ENCODE assay signal across 25 cellular contexts in the genomic region with DNA sequence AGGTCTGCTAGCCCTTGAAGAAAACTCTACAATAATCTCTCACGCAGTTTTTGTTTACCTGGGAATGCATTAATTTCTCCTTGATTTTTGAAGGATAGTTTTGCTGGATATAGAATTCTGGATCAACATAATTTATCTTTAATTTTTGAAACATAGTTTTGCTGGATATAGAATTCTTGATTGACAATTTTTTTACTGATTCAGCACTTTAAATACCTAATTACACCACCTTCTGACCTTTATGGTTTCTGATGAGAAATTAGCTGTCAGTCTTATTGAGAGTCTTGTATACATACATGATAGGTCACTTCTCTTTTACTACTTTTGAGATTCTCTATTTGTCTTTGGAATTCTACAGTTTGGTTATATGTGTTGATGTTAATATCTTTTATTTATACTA.
"Had no signal": no experiment of that assay in that cellular context is flagged by ENCODE, and none has a peak within 500 bp of the region (broad histone marks: within the 10 kb centered on the region; RNA-seq: fewer than 3 reads in every experiment).

No MANE protein-coding gene starts in this region.

- ATAC-seq: effector memory CD8-positive, alpha-beta T cell; esophagus mucosa; gastrocnemius medialis; heart right ventricle; left cardiac atrium; left lung; left ventricle myocardium superior; lower lobe of right lung; mucosa of descending colon had no signal

- H3K36me3 ChIP-seq: esophagus squamous epithelium, gastrocnemius medialis, heart right ventricle, left lung, lower lobe of right lung had no signal

- DNase-seq: cortex of kidney; effector CD8-positive, alpha-beta T cell; effector memory CD8-positive, alpha-beta T cell; endodermal cell; erythroblast; esophagus squamous epithelium; foreskin fibroblast; foreskin melanocyte; gastrocnemius medialis; glutamatergic neuron; head of caudate nucleus; heart right ventricle; hippocampal formation; left cardiac atrium; left lung; left ventricle myocardium superior; lower lobe of right lung; mesenchymal stem cell; mucosa of descending colon; naive B cell had no signal

- H3K27ac ChIP-seq: epithelial cell of prostate, esophagus squamous epithelium, gastrocnemius medialis, heart right ventricle, left lung, lower lobe of right lung had no signal

- H3K9me3 ChIP-seq: gastrocnemius medialis had no signal

- H3K27me3 ChIP-seq: esophagus squamous epithelium, gastrocnemius medialis, heart right ventricle, left lung had no signal

- H3K4me3 ChIP-seq: esophagus squamous epithelium, gastrocnemius medialis, heart right ventricle, left lung, lower lobe of right lung, mucosa of descending colon had no signal

- H3K4me1 ChIP-seq: esophagus squamous epithelium, gastrocnemius medialis, heart right ventricle, left lung, lower lobe of right lung had no signal

- FAIRE-seq: endometrium, islet of Langerhans, keratinocyte had no signal
